ENCODE assay signal across 22 cellular contexts in the genomic region with DNA sequence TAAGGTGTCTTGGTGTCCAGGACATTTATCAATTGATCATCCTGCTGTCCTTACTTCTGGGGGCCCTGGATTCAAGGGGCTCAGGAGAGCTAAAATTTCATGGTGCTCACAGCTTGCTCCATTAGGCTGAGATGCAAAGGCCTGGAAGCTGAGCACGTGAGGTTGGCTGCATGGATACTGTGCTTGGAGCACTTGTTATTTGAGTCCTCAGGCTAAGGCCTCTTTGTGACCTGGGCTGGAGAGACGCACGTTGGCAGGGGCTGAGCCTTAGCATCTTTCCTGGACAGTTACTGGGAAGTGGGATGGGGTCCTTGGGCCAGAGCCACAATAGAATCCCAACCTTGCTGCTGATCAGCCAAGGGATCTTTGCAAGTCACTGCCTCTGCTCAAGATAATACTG.
"Had no signal": no experiment of that assay in that cellular context is flagged by ENCODE, and none has a peak within 500 bp of the region (broad histone marks: within the 10 kb centered on the region; RNA-seq: fewer than 3 reads in every experiment).

No MANE protein-coding gene starts in this region.

- H3K4me3 ChIP-seq: breast epithelium, coronary artery, heart right ventricle, mucosa of descending colon, neural progenitor cell had no signal

- H3K36me3 ChIP-seq: breast epithelium, heart right ventricle, neural progenitor cell had no signal

- H3K4me2 ChIP-seq: neural progenitor cell had no signal

- FAIRE-seq: keratinocyte had no signal

- H2AFZ ChIP-seq: neural progenitor cell had no signal

- H3K27me3 ChIP-seq: breast epithelium, neural progenitor cell had no signal

- H3K9ac ChIP-seq: neural progenitor cell had no signal

- ATAC-seq: activated T-cell treated with anti-CD3 and anti-CD28 coated beads, Interleukin-2, amount 50 U/mL, for 72 hours; heart right ventricle; left colon; mucosa of descending colon; WTC11 had no signal

- DNase-seq: activated CD4-positive, alpha-beta T cell treated with anti-CD3 and anti-CD28 coated beads, Interleukin-2, amount 50 U/mL, for 4 hours; activated CD8-positive, alpha-beta memory T cell treated with anti-CD3 and anti-CD28 coated beads for 24 hours; activated effector memory CD4-positive, alpha-beta T cell treated with Interleukin-2 at 50 U/mL for 16 hours; activated naive CD4-positive, alpha-beta T cell treated with anti-CD3 and anti-CD28 coated beads for 36 hours; activated naive CD8-positive, alpha-beta T cell treated with anti-CD3 and anti-CD28 coated beads, Interleukin-2, amount 10 ng/mL, durations not matched to agents 7 days and 5 days; activated T-cell treated with anti-CD3 and anti-CD28 coated beads, Interleukin-2, amount 50 U/mL, for 72 hours; amniotic stem cell; heart right ventricle; left colon; mesenchymal stem cell; mucosa of descending colon; naive B cell; stimulated activated CD4-positive, alpha-beta T cell treated with anti-CD3 and anti-CD28 coated beads, Interleukin-2, amount 100 ng/mL, for 48 hours; stimulated activated naive CD4-positive, alpha-beta T cell treated with Interleukin-2 at 50 U/mL for 16 hours; T-helper 1 cell; T1000 had no signal

- H3K4me3 Mint-ChIP-seq: activated naive CD4-positive, alpha-beta T cell treated with anti-CD3 and anti-CD28 coated beads for 36 hours; activated naive CD8-positive, alpha-beta T cell treated with anti-CD3 and anti-CD28 coated beads, Interleukin-2, amount 10 ng/mL, durations not matched to agents 7 days and 5 days; activated T-cell treated with anti-CD3 and anti-CD28 coated beads, Interleukin-2, amount 50 U/mL, for 72 hours; neural progenitor cell; WTC11 had no signal

- H3K27ac ChIP-seq: breast epithelium, coronary artery, epithelial cell of prostate, heart right ventricle, neural progenitor cell had no signal

- H3K27ac Mint-ChIP-seq: activated naive CD4-positive, alpha-beta T cell treated with anti-CD3 and anti-CD28 coated beads for 36 hours; activated naive CD8-positive, alpha-beta T cell treated with anti-CD3 and anti-CD28 coated beads, Interleukin-2, amount 10 ng/mL, durations not matched to agents 7 days and 5 days; activated T-cell treated with anti-CD3 and anti-CD28 coated beads, Interleukin-2, amount 50 U/mL, for 72 hours; naive B cell; WTC11 had no signal

- H3K4me1 ChIP-seq: breast epithelium, neural progenitor cell had no signal
